8 cellular contexts compared by ENCODE assay signal in the genomic region with DNA sequence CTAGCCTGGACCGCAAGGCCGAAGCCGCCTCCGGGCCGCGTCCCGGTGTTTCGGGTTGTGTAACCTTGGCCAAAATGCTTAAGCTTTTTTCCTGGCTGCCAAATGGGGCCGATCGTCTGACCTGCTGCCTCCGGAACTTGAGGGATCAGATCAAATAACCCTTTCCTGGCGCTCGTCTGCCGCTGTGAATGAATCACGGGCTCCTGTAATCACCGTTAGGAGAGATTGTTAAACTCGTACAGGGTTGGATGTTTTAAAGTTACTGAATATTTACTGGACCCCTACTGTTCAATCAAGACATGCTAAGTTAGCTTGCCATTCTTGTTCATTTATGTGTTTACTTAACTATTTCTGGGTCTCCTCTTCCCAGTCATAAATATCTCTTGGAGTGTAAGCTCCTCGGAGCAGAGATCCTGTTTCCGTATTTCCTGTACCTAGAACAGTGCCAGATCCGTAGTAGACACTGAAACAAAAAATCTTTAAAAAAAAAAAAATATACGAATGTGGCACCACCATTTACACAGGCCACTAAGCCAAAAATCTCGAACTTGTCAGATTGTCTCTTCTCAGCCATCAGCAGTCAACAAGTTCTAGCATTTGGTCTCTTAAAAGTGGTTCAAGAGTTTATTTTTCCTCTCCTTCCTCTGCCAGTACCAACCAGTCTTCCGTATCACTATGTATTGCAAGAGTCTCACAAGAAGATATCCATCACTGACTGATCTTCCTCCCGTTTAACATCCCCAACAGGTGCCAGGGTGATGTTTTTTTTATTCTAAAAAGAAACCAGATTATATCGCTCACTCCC. TPM values are rescaled to one million over a fixed set of nuclear protein-coding genes. Genes with fewer than 3 reads are reported as not detected.
DNase-seq lines count a peak whose midpoint lies in the region; ATAC-seq lines count a peak whose summit lies in the region.

No MANE protein-coding gene starts in this region.

- peak overlapping the region; percentile 86 for H3K4me3 Mint-ChIP-seq in activated T-helper 1 cell treated with anti-CD3 and anti-CD28 coated beads, Interleukin-12 subunit alpha, Interleukin-12 subunit beta, Interleukin-2, Interleukin-4 antibody, amounts not matched to agents 30 ng/mL and 10 ng/mL and 1 ng/mL, durations not matched to agents 14 hours and 24 hours and 36 hours

- peak overlapping the region; percentile 89 for H3K27ac Mint-ChIP-seq in activated T-helper 1 cell treated with anti-CD3 and anti-CD28 coated beads, Interleukin-12 subunit alpha, Interleukin-12 subunit beta, Interleukin-2, Interleukin-4 antibody, amounts not matched to agents 30 ng/mL and 10 ng/mL and 1 ng/mL, durations not matched to agents 14 hours and 24 hours and 36 hours

- intact Hi-C loops in activated T-helper 1 cell treated with anti-CD3 and anti-CD28 coated beads, Interleukin-12 subunit alpha, Interleukin-12 subunit beta, Interleukin-2, Interleukin-4 antibody, amounts not matched to agents 30 ng/mL and 10 ng/mL and 1 ng/mL, durations not matched to agents 14 hours and 24 hours and 36 hours (cut with micrococcal nuclease), result loop anchor here (2.0 to 10.0 kb wide), 14 partner anchors 65 to 1547 kb away; a partner anchor contains a TSS
- intact Hi-C loops in Right ventricle myocardium inferior (cut with DNase I), result loop anchor here (1.0 kb wide), 1 partner anchor 31 kb away; no protein-coding TSS in a partner anchor

- ATAC-seq in GM21526 (IDR thresholded peaks at IDR 0.05; ENCODE audit: low FRiP score, unreplicated experiment) (peak; percentile 4), Right ventricle myocardium inferior (peak; percentile 3), GM19452 (IDR thresholded peaks at IDR 0.05; ENCODE audit: unreplicated experiment) (no peak), GM18520 (IDR thresholded peaks at IDR 0.05; ENCODE audit: unreplicated experiment) (no peak)

- no peaks in the 10 kb centered on the region for H3K9me3 Mint-ChIP-seq in activated T-helper 1 cell treated with anti-CD3 and anti-CD28 coated beads, Interleukin-12 subunit alpha, Interleukin-12 subunit beta, Interleukin-2, Interleukin-4 antibody, amounts not matched to agents 30 ng/mL and 10 ng/mL and 1 ng/mL, durations not matched to agents 14 hours and 24 hours and 36 hours

- H3K4me1 Mint-ChIP-seq in activated T-helper 1 cell treated with anti-CD3 and anti-CD28 coated beads, Interleukin-12 subunit alpha, Interleukin-12 subunit beta, Interleukin-2, Interleukin-4 antibody, amounts not matched to agents 30 ng/mL and 10 ng/mL and 1 ng/mL, durations not matched to agents 14 hours and 24 hours and 36 hours (ENCODE audit: low read depth), result peaks cover 45% of the 10 kb centered on the region

- peak; percentile 34 to 56 for DNase-seq in AML-193 (lab: John Stamatoyannopoulos, UW)
- peak; percentile 46 for DNase-seq in NCI-H345 (lab: John Stamatoyannopoulos, UW)
- no peak for DNase-seq in activated T-helper 1 cell treated with anti-CD3 and anti-CD28 coated beads, Interleukin-12 subunit alpha, Interleukin-12 subunit beta, Interleukin-2, Interleukin-4 antibody, amounts not matched to agents 30 ng/mL and 10 ng/mL and 1 ng/mL, durations not matched to agents 14 hours and 24 hours and 36 hours (ENCODE audit: low spot score)
- DNase-seq in Right ventricle myocardium inferior (ENCODE audit: missing footprints), result no peak
- peak; percentile 40 for DNase-seq in pulmonary artery endothelial cell (ENCODE audit: low read depth, low spot score)

- peaks cover 3% of the 10 kb centered on the region for H3K36me3 Mint-ChIP-seq in activated T-helper 1 cell treated with anti-CD3 and anti-CD28 coated beads, Interleukin-12 subunit alpha, Interleukin-12 subunit beta, Interleukin-2, Interleukin-4 antibody, amounts not matched to agents 30 ng/mL and 10 ng/mL and 1 ng/mL, durations not matched to agents 14 hours and 24 hours and 36 hours (ENCODE audit: low read depth)

- peaks cover 9% of the 10 kb centered on the region for H3K27me3 Mint-ChIP-seq in activated T-helper 1 cell treated with anti-CD3 and anti-CD28 coated beads, Interleukin-12 subunit alpha, Interleukin-12 subunit beta, Interleukin-2, Interleukin-4 antibody, amounts not matched to agents 30 ng/mL and 10 ng/mL and 1 ng/mL, durations not matched to agents 14 hours and 24 hours and 36 hours (ENCODE audit: insufficient read depth)

RNA-seq across cellular contexts. Expression of a gene that starts 0.6 kb away (rescaled TPM):
- total RNA-seq in activated T-helper 1 cell treated with anti-CD3 and anti-CD28 coated beads, Interleukin-12 subunit alpha, Interleukin-12 subunit beta, Interleukin-2, Interleukin-4 antibody, amounts not matched to agents 30 ng/mL and 10 ng/mL and 1 ng/mL, durations not matched to agents 14 hours and 24 hours and 36 hours, result 81.7 and 87.7 TPM in 2 replicates
- total RNA-seq in Right ventricle myocardium inferior, result 65.9 TPM
- total RNA-seq in pulmonary artery endothelial cell, result 121 and 149 TPM in 2 replicates

Comparison
In these comparisons a context has a peak if more than half of its experiments do, and no peak if none do; other contexts are left out.
1. DNase-seq: peak in AML-193 (2 of 2), NCI-H345 (single experiment) and pulmonary artery endothelial cell (single experiment); none in activated T-helper 1 cell treated with anti-CD3 and anti-CD28 coated beads, Interleukin-12 subunit alpha, Interleukin-12 subunit beta, Interleukin-2, Interleukin-4 antibody, amounts not matched to agents 30 ng/mL and 10 ng/mL and 1 ng/mL, durations not matched to agents 14 hours and 24 hours and 36 hours (single experiment) and Right ventricle myocardium inferior (single experiment).
2. ATAC-seq: peak in GM21526 (single experiment) and Right ventricle myocardium inferior (single experiment); none in GM19452 (single experiment) and GM18520 (single experiment).